9 cellular contexts compared by ENCODE assay signal in genomic region chr2:155815851-155816250, GRCh38.
DNase-seq lines count a peak whose midpoint lies in the region; ATAC-seq, FAIRE-seq and TF ChIP-seq lines count a peak whose summit lies in the region.
"Had no signal": no experiment of that assay in that cellular context is flagged by ENCODE, and none has a peak within 500 bp of the region (broad histone marks: within the 10 kb centered on the region; RNA-seq: fewer than 3 reads in every experiment).

No MANE protein-coding gene starts in this region.

- peak; percentile 82 for ATAC-seq in GM19372 (IDR thresholded peaks at IDR 0.05; ENCODE audit: low read depth, unreplicated experiment)
- ATAC-seq in HG03139 (IDR thresholded peaks at IDR 0.05; ENCODE audit: unreplicated experiment): peak; percentile 91
- no peak for ATAC-seq in stimulated activated memory B cell treated with anti-CD40 and anti-IgM and Interleukin-4, amounts not matched to agents 10 μg/mL and 1 μg/mL and 100 μg/mL, for 72 hours

- no peak overlapping the region for H3K4me3 Mint-ChIP-seq in stimulated activated memory B cell treated with anti-CD40 and anti-IgM and Interleukin-4, amounts not matched to agents 10 μg/mL and 1 μg/mL and 100 μg/mL, for 72 hours
- H3K4me3 Mint-ChIP-seq: central memory CD8-positive, alpha-beta T cell had no signal

- H3K27ac Mint-ChIP-seq in stimulated activated memory B cell treated with anti-CD40 and anti-IgM and Interleukin-4, amounts not matched to agents 10 μg/mL and 1 μg/mL and 100 μg/mL, for 72 hours: no peak overlapping the region

- TF ChIP-seq CTCF in D721Med (IDR thresholded peaks at IDR 0.05; ENCODE audit: insufficient read depth, missing control alignments): peak; percentile 52

- peak; percentile 11 for DNase-seq in D721Med (ENCODE audit: insufficient read length, low spot score)
- peak; percentile 22 for DNase-seq in NOMO-1 treated with dmso at 0.1 percent for 144 hours (lab: John Stamatoyannopoulos, UW; ENCODE audit: unreplicated experiment)
- peak; percentile 50 for DNase-seq in foreskin melanocyte
- DNase-seq in central memory CD4-positive, alpha-beta T cell: no peak
- DNase-seq in cortex of kidney (lab: John Stamatoyannopoulos, UW): no peak

- H3K9me3 Mint-ChIP-seq in stimulated activated memory B cell treated with anti-CD40 and anti-IgM and Interleukin-4, amounts not matched to agents 10 μg/mL and 1 μg/mL and 100 μg/mL, for 72 hours: no peaks in the 10 kb centered on the region

- H3K36me3 Mint-ChIP-seq in stimulated activated memory B cell treated with anti-CD40 and anti-IgM and Interleukin-4, amounts not matched to agents 10 μg/mL and 1 μg/mL and 100 μg/mL, for 72 hours: no peaks in the 10 kb centered on the region

- no peaks in the 10 kb centered on the region for H3K27me3 Mint-ChIP-seq in stimulated activated memory B cell treated with anti-CD40 and anti-IgM and Interleukin-4, amounts not matched to agents 10 μg/mL and 1 μg/mL and 100 μg/mL, for 72 hours
- H3K27me3 Mint-ChIP-seq: central memory CD8-positive, alpha-beta T cell had no signal

- peak; percentile 56 for FAIRE-seq in D721Med (lab: Jason Lieb, UNC)

- H3K4me1 Mint-ChIP-seq in stimulated activated memory B cell treated with anti-CD40 and anti-IgM and Interleukin-4, amounts not matched to agents 10 μg/mL and 1 μg/mL and 100 μg/mL, for 72 hours: no peaks in the 10 kb centered on the region
- H3K4me1 Mint-ChIP-seq: central memory CD8-positive, alpha-beta T cell had no signal

Comparison
In these comparisons a context has a peak if more than half of its experiments do, and no peak if none do; other contexts are left out.
1. DNase-seq: peak in D721Med (single experiment), NOMO-1 treated with dmso at 0.1 percent for 144 hours (single experiment) and foreskin melanocyte (single experiment); none in central memory CD4-positive, alpha-beta T cell (single experiment) and cortex of kidney (single experiment).